Comparison of ENCODE assay signal across 8 cellular contexts in the genomic region with DNA sequence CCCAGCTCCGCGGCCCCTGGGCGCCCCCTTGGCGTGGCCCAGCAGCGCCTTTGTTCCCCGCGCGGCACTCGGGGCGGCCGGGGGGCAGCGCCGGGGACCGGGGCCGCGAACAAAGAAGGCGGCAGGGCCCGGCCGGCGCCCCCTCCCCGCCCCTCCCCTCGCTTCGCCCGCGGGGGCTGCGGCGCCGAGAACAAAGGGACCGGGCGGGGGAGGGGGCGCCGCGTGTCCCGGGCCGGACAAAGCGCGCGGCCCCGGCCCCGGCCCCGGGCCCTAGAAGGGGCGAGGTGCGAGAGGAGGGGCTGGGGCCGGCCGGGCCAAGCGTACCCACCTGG. TPM values are rescaled to one million over a fixed set of nuclear protein-coding genes. Genes with fewer than 3 reads are reported as not detected.
DNase-seq lines count a peak whose midpoint lies in the region; ATAC-seq and TF ChIP-seq lines count a peak whose summit lies in the region.

No MANE protein-coding gene starts in this region.

- intact Hi-C loops in left colon (cut with DNase I, micrococcal nuclease): no loop called here

- H3K27me3 ChIP-seq in AG04450 (ENCODE audit: control insufficient read depth, insufficient read depth, low read length) (no peaks in the 10 kb centered on the region), lung (ENCODE audit: control insufficient read depth, insufficient read depth) (no peaks in the 10 kb centered on the region)

- CTCF ChIA-PET in AG04450 (lab: Charles Lee): interaction anchor here (0.6 to 1.5 kb wide), 4 partner anchors 24 to 460 kb away, joined by 4 to 13 read pairs (median 9); a partner anchor contains a TSS

- H3K4me3 ChIP-seq in AG04450 (ENCODE audit: low read depth, low read length) (peak overlapping the region; percentile 85), lung (peak overlapping the region; percentile 51)

- WGBS in lung, 2 donors: 0 to 1% methylated on average over 26 to 46 of the region's 46 CpGs

- peaks cover 0 to 21% of the 10 kb centered on the region in 2 donors for H3K4me1 ChIP-seq in lung (ENCODE audit: control insufficient read depth in 2 of 2, insufficient read depth in 2 of 2, low read length in 2 of 2)

- H3K9me3 ChIP-seq in AG04450 (ENCODE audit: control insufficient read depth, insufficient read depth, low read length) (no peaks in the 10 kb centered on the region; the same call in 1 of the 2 replicates), lung (ENCODE audit: control insufficient read depth in 2 of 2, insufficient read depth in 1 of 2, low read length in 1 of 2) (no peaks in the 10 kb centered on the region)

- H3K27ac ChIP-seq in AG04450 (ENCODE audit: low read depth, low read length) (no peak overlapping the region), angular gyrus (ENCODE audit: low read depth, low read length) (peak overlapping the region; percentile 80), lung (ENCODE audit: low read depth in 1 of 2, low read length in 1 of 2) (peak overlapping the region; percentile 37 to 57)

- DNase-seq in AG04450 (ENCODE audit: low read depth, low spot score): no peak
- no peak for DNase-seq in lung (ENCODE audit: low spot score)
- DNase-seq in stimulated activated CD4-positive, alpha-beta T cell treated with anti-CD3 and anti-CD28 coated beads, Interleukin-4, amount 100 ng/mL, for 1 hour: no peak
- no peak for DNase-seq in glomerular visceral epithelial cell (ENCODE audit: extremely low spot score)
- DNase-seq in left colon: no peak
- no peak for DNase-seq in DMS114 treated with DMSO at 0.1 percent for 48 hours (lab: John Stamatoyannopoulos, UW; ENCODE audit: unreplicated experiment)

- H3K36me3 ChIP-seq in lung (ENCODE audit: control insufficient read depth in 2 of 2, insufficient read depth in 2 of 2, low read length in 2 of 2): peaks cover 16 to 20% of the 10 kb centered on the region in 2 donors

- POLR2A ChIA-PET in AG04450 (lab: Yijun Ruan, JAX): interaction anchor here (0.5 to 3.0 kb wide), 32 partner anchors 10 to 1427 kb away, joined by 3 to 83 read pairs (median 6); a partner anchor contains a TSS

- TF ChIP-seq CTCF in AG04450 (IDR thresholded peaks at IDR 0.05; ENCODE audit: low read depth, low read length) (no peak), lung (IDR thresholded peaks at IDR 0.05; ENCODE audit: control extremely low read depth, extremely low read depth) (no peak)

- ATAC-seq in GM21737 (IDR thresholded peaks at IDR 0.05; ENCODE audit: unreplicated experiment) (peak; percentile 7), lung (ENCODE audit: insufficient read depth, low FRiP score) (no peak), left colon (no peak)

RNA-seq across cellular contexts. Expression of a gene that starts 0.4 kb away (rescaled TPM):
- 196 and 200 TPM in 2 replicates for polyA plus RNA-seq in AG04450 (2011; rRNA removed)
- 90.1 and 100 TPM in 2 replicates for polyA minus RNA-seq in AG04450 (2011; rRNA and poly(A)+ RNA removed)
- 10 to 100 TPM; 37.9 to 78.4 TPM for total RNA-seq in lung
- polyA plus RNA-seq in lung: 10 to 100 TPM; 28.4 to 41.2 TPM
- total RNA-seq in left colon: 100 to 1,000 TPM; 135 to 144 TPM

RNA-seq across cellular contexts. Expression of a gene that starts 26.7 kb away (rescaled TPM):
- polyA plus RNA-seq in AG04450 (2011; rRNA removed) (1.4 and 1.6 TPM in 2 replicates), lung (1 to 10 TPM; 3.2 to 7.2 TPM)
- 2.1 and 2.3 TPM in 2 replicates for polyA minus RNA-seq in AG04450 (2011; rRNA and poly(A)+ RNA removed)
- total RNA-seq in lung (1 to 10 TPM; 2.2 to 7.0 TPM), left colon (1 to 10 TPM; 7.9 to 8.9 TPM)

RNA-seq across cellular contexts. Expression of a gene that starts 26.8 kb away (rescaled TPM):
- polyA plus RNA-seq in AG04450 (2011; rRNA removed) (0.33 and 0.45 TPM in 2 replicates), lung (1 to 10 TPM in 1 of 2 donors, under 1 TPM in 1; 0.37 to 1.0 TPM)
- not detected in 2 replicates for polyA minus RNA-seq in AG04450 (2011; rRNA and poly(A)+ RNA removed)
- total RNA-seq in lung (1 to 10 TPM in 1 of 2 donors, under 1 TPM in 1; 0.46 to 1.4 TPM), left colon (1 to 10 TPM; 1.2 to 1.9 TPM)

RNA-seq across cellular contexts. Expression of a gene that starts 43.7 kb away (rescaled TPM):
- polyA plus RNA-seq in AG04450 (2011; rRNA removed): 157 and 172 TPM in 2 replicates
- 143 and 153 TPM in 2 replicates for polyA minus RNA-seq in AG04450 (2011; rRNA and poly(A)+ RNA removed)
- 10 to 100 TPM; 66.2 to 90.4 TPM for total RNA-seq in lung
- polyA plus RNA-seq in lung: 10 to 100 TPM; 47.3 to 78.8 TPM
- total RNA-seq in left colon: 100 to 1,000 TPM; 218 to 252 TPM

RNA-seq across cellular contexts. Expression of a gene that starts 58.7 kb away (rescaled TPM):
- polyA plus RNA-seq in AG04450 (2011; rRNA removed) (45.3 and 53.1 TPM in 2 replicates), lung (10 to 100 TPM; 32.8 to 38.0 TPM)
- polyA minus RNA-seq in AG04450 (2011; rRNA and poly(A)+ RNA removed): 45.1 and 47.4 TPM in 2 replicates
- total RNA-seq in lung (10 to 100 TPM; 58.7 to 80.5 TPM), left colon (10 to 100 TPM; 73.0 to 87.9 TPM)
